ENCODE assay signal across 17 cellular contexts in the genomic region with DNA sequence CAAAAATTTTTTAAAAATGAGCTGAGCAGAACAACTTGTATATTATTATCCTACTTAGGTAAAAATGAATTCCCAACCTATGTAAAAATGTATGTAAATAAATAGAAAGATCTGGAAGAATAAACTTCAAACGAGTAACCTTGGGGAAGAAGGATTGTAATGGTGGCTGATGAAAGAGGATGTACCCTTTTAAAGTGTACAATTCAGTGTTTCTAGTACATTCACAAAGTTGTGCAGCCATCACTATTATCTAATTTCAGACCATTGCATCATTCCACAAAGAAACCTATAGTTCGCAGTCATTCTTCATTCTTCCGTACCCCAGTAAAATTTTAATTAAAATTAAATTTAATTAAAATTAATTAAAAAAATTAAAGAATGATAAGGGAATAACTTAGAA. TPM values are rescaled to one million over a fixed set of nuclear protein-coding genes. Genes with fewer than 3 reads are reported as not detected.
DNase-seq lines count a peak whose midpoint lies in the region; ATAC-seq and TF ChIP-seq lines count a peak whose summit lies in the region.
"Had no signal": no experiment of that assay in that cellular context is flagged by ENCODE, and none has a peak within 500 bp of the region (broad histone marks: within the 10 kb centered on the region; RNA-seq: fewer than 3 reads in every experiment).

No MANE protein-coding gene starts in this region.

- intact Hi-C loops in Right ventricle myocardium inferior (cut with DNase I) (loop anchor here (2.0 kb wide), 1 partner anchor 65 kb away; a partner anchor contains a TSS), right cardiac atrium (cut with DNase I) (no loop called here)

- peaks cover 25% of the 10 kb centered on the region for H3K4me1 Mint-ChIP-seq in stimulated activated memory B cell treated with anti-CD40 and anti-IgM and Interleukin-4, amounts not matched to agents 10 μg/mL and 1 μg/mL and 100 μg/mL, for 72 hours

- H3K9me3 Mint-ChIP-seq in stimulated activated memory B cell treated with anti-CD40 and anti-IgM and Interleukin-4, amounts not matched to agents 10 μg/mL and 1 μg/mL and 100 μg/mL, for 72 hours, result no peaks in the 10 kb centered on the region

- no peaks in the 10 kb centered on the region for H3F3A ChIP-seq in SU-DHL-6 (ENCODE audit: insufficient read depth)

- H3K27me3 ChIP-seq in cardiac muscle cell (no peaks in the 10 kb centered on the region), SU-DHL-6 (ENCODE audit: low read length) (no peaks in the 10 kb centered on the region), right cardiac atrium (ENCODE audit: control insufficient read depth, insufficient read depth) (no peaks in the 10 kb centered on the region)
- H3K27me3 ChIP-seq: thyroid gland had no signal

- no peaks in the 10 kb centered on the region for H3K36me3 Mint-ChIP-seq in stimulated activated memory B cell treated with anti-CD40 and anti-IgM and Interleukin-4, amounts not matched to agents 10 μg/mL and 1 μg/mL and 100 μg/mL, for 72 hours

- peaks cover 14% of the 10 kb centered on the region for H4K20me1 ChIP-seq in SU-DHL-6 (ENCODE audit: low read depth, low read length)

- peak overlapping the region; percentile 66 for H3K4me3 Mint-ChIP-seq in stimulated activated memory B cell treated with anti-CD40 and anti-IgM and Interleukin-4, amounts not matched to agents 10 μg/mL and 1 μg/mL and 100 μg/mL, for 72 hours

- 88% methylated on average over 3 of the region's 3 CpGs for WGBS in right cardiac atrium

- no peaks in the 10 kb centered on the region for H3K36me3 ChIP-seq in cardiac muscle cell
- H3K36me3 ChIP-seq in SU-DHL-6 (ENCODE audit: low read length), result no peaks in the 10 kb centered on the region
- H3K36me3 ChIP-seq: prostate gland, thyroid gland had no signal

- H3K4me3 ChIP-seq in cardiac muscle cell (peak overlapping the region; percentile 88), SU-DHL-6 (ENCODE audit: insufficient read depth, low read length, poor library complexity, severe bottlenecking) (no peak overlapping the region), right cardiac atrium (ENCODE audit: low read length) (no peak overlapping the region)

- TF ChIP-seq CTCF in cardiac muscle cell (IDR thresholded peaks at IDR 0.05; ENCODE audit: low read depth, low read length) (no peak), SU-DHL-6 (IDR thresholded peaks at IDR 0.05; ENCODE audit: insufficient read depth, low read length, poor library complexity, severe bottlenecking) (no peak)

- peak overlapping the region; percentile 91 for H3K4me2 ChIP-seq in SU-DHL-6 (ENCODE audit: low read depth, low read length, poor library complexity, severe bottlenecking)

- no peaks in the 10 kb centered on the region for H3K9me3 ChIP-seq in cardiac muscle cell (ENCODE audit: low read depth)
- no peaks in the 10 kb centered on the region for H3K9me3 ChIP-seq in SU-DHL-6 (ENCODE audit: insufficient read depth, low read length)
- no peaks in the 10 kb centered on the region for H3K9me3 ChIP-seq in right cardiac atrium (ENCODE audit: control insufficient read depth, low read length)
- H3K9me3 ChIP-seq: mucosa of descending colon, prostate gland, thyroid gland had no signal

- H3K4me1 ChIP-seq in cardiac muscle cell (ENCODE audit: low read depth), result peaks cover 18% of the 10 kb centered on the region
- no peaks in the 10 kb centered on the region for H3K4me1 ChIP-seq in right cardiac atrium (ENCODE audit: control insufficient read depth, insufficient read depth, low read length)
- H3K4me1 ChIP-seq: prostate gland had no signal

- H3K79me2 ChIP-seq in SU-DHL-6 (ENCODE audit: insufficient read depth, low read length), result peaks cover 31% of the 10 kb centered on the region

- H3K27me3 Mint-ChIP-seq in stimulated activated memory B cell treated with anti-CD40 and anti-IgM and Interleukin-4, amounts not matched to agents 10 μg/mL and 1 μg/mL and 100 μg/mL, for 72 hours, result no peaks in the 10 kb centered on the region

- peak overlapping the region; percentile 97 for H3K27ac Mint-ChIP-seq in stimulated activated memory B cell treated with anti-CD40 and anti-IgM and Interleukin-4, amounts not matched to agents 10 μg/mL and 1 μg/mL and 100 μg/mL, for 72 hours

- no peak overlapping the region for H3K9ac ChIP-seq in SU-DHL-6 (ENCODE audit: low read length)

- DNase-seq in cardiac muscle cell (ENCODE audit: low read depth in 1 of 2, low spot score in 1 of 2) (no peak), Right ventricle myocardium inferior (ENCODE audit: missing footprints) (no peak), fibroblast of the conjunctiva (ENCODE audit: low read depth) (peak; percentile 18), MV-4-11 (lab: John Stamatoyannopoulos, UW) (no peak), NCI-H748 (lab: John Stamatoyannopoulos, UW; ENCODE audit: unreplicated experiment) (no peak), right cardiac atrium (no peak)
- DNase-seq: activated CD4-positive, alpha-beta T cell treated with anti-CD3 and anti-CD28 coated beads for 48 hours; activated gamma-delta T cell; DMS79; effector CD8-positive, alpha-beta T cell; mucosa of descending colon; NCI-H226; stimulated activated CD4-positive, alpha-beta T cell treated with anti-CD3 and anti-CD28 coated beads, Interleukin-15, amount 100 ng/mL, for 24 hours; thyroid gland had no signal

- no peak for ATAC-seq in Right ventricle myocardium inferior
- ATAC-seq in stimulated activated memory B cell treated with anti-CD40 and anti-IgM and Interleukin-4, amounts not matched to agents 10 μg/mL and 1 μg/mL and 100 μg/mL, for 72 hours, result no peak
- ATAC-seq in right cardiac atrium, result no peak
- ATAC-seq: mucosa of descending colon had no signal

- H2AFZ ChIP-seq in SU-DHL-6 (ENCODE audit: low read depth, low read length, severe bottlenecking), result no peak overlapping the region

- H3K9me2 ChIP-seq in SU-DHL-6 (replicated peaks; ENCODE audit: insufficient read depth, low read length), result no peaks in the 10 kb centered on the region

- H3K27ac ChIP-seq in cardiac muscle cell (no peak overlapping the region), SU-DHL-6 (ENCODE audit: low read depth, low read length) (no peak overlapping the region), right cardiac atrium (ENCODE audit: low read length) (no peak overlapping the region)

RNA-seq across cellular contexts. Expression of a gene that starts 1.1 kb away (rescaled TPM):
- total RNA-seq in cardiac muscle cell (1.5 and 1.6 TPM in 2 replicates), Right ventricle myocardium inferior (0.81 TPM), right cardiac atrium (under 1 TPM in 3 of 4 donors, not detected in 1; 0.54 to 0.84 (median 0.74) TPM)
- polyA plus RNA-seq in cardiac muscle cell (4.4 and 5.4 TPM in 2 replicates), right cardiac atrium (0.50 TPM)

RNA-seq across cellular contexts. Expression of a gene that starts 1.2 kb away (rescaled TPM):
- total RNA-seq in cardiac muscle cell (34.5 and 60.7 TPM in 2 replicates), Right ventricle myocardium inferior (30.5 TPM), right cardiac atrium (10 to 100 TPM; 28.2 to 31.4 (median 30.2) TPM)
- polyA plus RNA-seq in cardiac muscle cell (26.7 and 31.5 TPM in 2 replicates), right cardiac atrium (8.1 TPM)
